In genomic region chr7:135791543-135792120, GRCh38 we compare ENCODE assay signal across 21 cellular contexts. TPM values are rescaled to one million over a fixed set of nuclear protein-coding genes. Genes with fewer than 3 reads are reported as not detected.
"Had no signal": no experiment of that assay in that cellular context is flagged by ENCODE, and none has a peak within 500 bp of the region (broad histone marks: within the 10 kb centered on the region; RNA-seq: fewer than 3 reads in every experiment).

No MANE protein-coding gene starts in this region.

- H3K79me2 ChIP-seq: parathyroid adenoma had no signal

- H3K36me3 ChIP-seq: ascending aorta, breast epithelium, gastrocnemius medialis, heart left ventricle, lower lobe of right lung, neural progenitor cell, upper lobe of left lung had no signal

- H2AFZ ChIP-seq: neural progenitor cell, parathyroid adenoma had no signal

- ATAC-seq: effector memory CD8-positive, alpha-beta T cell; gastrocnemius medialis; left colon; T-cell had no signal

- H3K27ac ChIP-seq: ascending aorta, breast epithelium, gastrocnemius medialis, heart left ventricle, lower lobe of right lung, neural progenitor cell, parathyroid adenoma, upper lobe of left lung had no signal

- DNase-seq: activated CD4-positive, CD25-positive, alpha-beta regulatory T cell treated with anti-CD3 and anti-CD28 coated beads, Interleukin-2, amount 50 U/mL, for 72 hours; activated naive CD4-positive, alpha-beta T cell treated with anti-CD3 and anti-CD28 coated beads, Interleukin-2, amount 10 ng/mL, durations not matched to agents 7 days and 5 days; activated T-cell treated with anti-CD3 and anti-CD28 coated beads for 4 hours; dermis blood vessel endothelial cell; effector memory CD8-positive, alpha-beta T cell; gastrocnemius medialis; heart left ventricle; left colon; lower lobe of right lung; stimulated activated CD4-positive, alpha-beta T cell treated with anti-CD3 and anti-CD28 coated beads, Interleukin-4, amount 100 ng/mL, for 24 hours; stimulated activated naive CD4-positive, alpha-beta T cell treated with Interleukin-2 at 50 U/mL for 16 hours; T-cell; T1000 had no signal

- H3K4me3 Mint-ChIP-seq: activated naive CD4-positive, alpha-beta T cell treated with anti-CD3 and anti-CD28 coated beads, Interleukin-2, amount 10 ng/mL, durations not matched to agents 7 days and 5 days; effector memory CD8-positive, alpha-beta T cell; neural progenitor cell; T-cell had no signal

- H3K27ac Mint-ChIP-seq: activated naive CD4-positive, alpha-beta T cell treated with anti-CD3 and anti-CD28 coated beads, Interleukin-2, amount 10 ng/mL, durations not matched to agents 7 days and 5 days; effector memory CD8-positive, alpha-beta T cell; neural progenitor cell; T-cell had no signal

- H3K4me3 ChIP-seq: ascending aorta, breast epithelium, gastrocnemius medialis, heart left ventricle, lower lobe of right lung, neural progenitor cell, upper lobe of left lung had no signal

- H3K9me3 Mint-ChIP-seq: activated naive CD4-positive, alpha-beta T cell treated with anti-CD3 and anti-CD28 coated beads, Interleukin-2, amount 10 ng/mL, durations not matched to agents 7 days and 5 days; effector memory CD8-positive, alpha-beta T cell; neural progenitor cell; T-cell had no signal

- H3K27me3 ChIP-seq: ascending aorta, breast epithelium, gastrocnemius medialis, heart left ventricle, neural progenitor cell, upper lobe of left lung had no signal

- H3K4me1 Mint-ChIP-seq: activated naive CD4-positive, alpha-beta T cell treated with anti-CD3 and anti-CD28 coated beads, Interleukin-2, amount 10 ng/mL, durations not matched to agents 7 days and 5 days; neural progenitor cell had no signal

- H3K9me3 ChIP-seq: ascending aorta, breast epithelium, gastrocnemius medialis, heart left ventricle, lower lobe of right lung, upper lobe of left lung had no signal

- H3K36me3 Mint-ChIP-seq: activated naive CD4-positive, alpha-beta T cell treated with anti-CD3 and anti-CD28 coated beads, Interleukin-2, amount 10 ng/mL, durations not matched to agents 7 days and 5 days; neural progenitor cell; T-cell had no signal

- H3K4me2 ChIP-seq: neural progenitor cell had no signal

- H3K9ac ChIP-seq: neural progenitor cell, parathyroid adenoma had no signal

- H3K4me1 ChIP-seq: breast epithelium, gastrocnemius medialis, lower lobe of right lung, neural progenitor cell, parathyroid adenoma had no signal

- H3K27me3 Mint-ChIP-seq: activated naive CD4-positive, alpha-beta T cell treated with anti-CD3 and anti-CD28 coated beads, Interleukin-2, amount 10 ng/mL, durations not matched to agents 7 days and 5 days had no signal

RNA-seq across cellular contexts. Expression of gene FAM180A, which starts 43.0 kb away (rescaled TPM):
- total RNA-seq: cerebellum, dermis blood vessel endothelial cell, epithelial cell of proximal tubule, renal cortical epithelial cell, T-cell had no signal
